12 cellular contexts compared by ENCODE assay signal in genomic region chr3:44077267-44077666, GRCh38.
A peak's percentile ranks its signal among the peaks of the same experiment; 100 is the strongest.
DNase-seq lines count a peak whose midpoint lies in the region; ATAC-seq, FAIRE-seq and TF ChIP-seq lines count a peak whose summit lies in the region.
"Had no signal": no experiment of that assay in that cellular context is flagged by ENCODE, and none has a peak within 500 bp of the region (broad histone marks: within the 10 kb centered on the region; RNA-seq: fewer than 3 reads in every experiment).

No MANE protein-coding gene starts in this region.

- 66% methylated on average over 5 of the region's 5 CpGs for WGBS in GM12878 (ENCODE audit: insufficient coverage, insufficient replicate concordance, low lambda C conversion rate, missing lambda C conversion rate)
- no CpG with 5 or more reads among the region's 5 CpGs for WGBS in mesendoderm (ENCODE audit: extremely low coverage, insufficient coverage, low lambda C conversion rate)

- ATAC-seq in GM12878: peak; percentile 50; the same call in 1 of the 3 replicates
- ATAC-seq: left lung had no signal

- no peak for FAIRE-seq in GM12878 (lab: Jason Lieb, UNC)
- FAIRE-seq: endothelial cell of umbilical vein had no signal

- RAD21 ChIA-PET in GM12878 (lab: Charles Lee; ENCODE audit: unreplicated experiment): interaction anchor here (1.0 to 1.2 kb wide), 2 partner anchors 76 to 81 kb away, joined by 3 to 4 read pairs; no protein-coding TSS in a partner anchor

- no peak overlapping the region for H3K23ac ChIP-seq in mesendoderm (ENCODE audit: low read length)

- H4K8ac ChIP-seq in mesendoderm (ENCODE audit: low read depth, low read length): no peak overlapping the region

- H3K79me2 ChIP-seq in Loucy (ENCODE audit: insufficient read depth, low read length) (no peaks in the 10 kb centered on the region), GM12878 (ENCODE audit: control insufficient read depth, insufficient read depth, low read length) (peaks cover 2% of the 10 kb centered on the region; the same call in 1 of the 2 replicates), mesendoderm (ENCODE audit: control insufficient read depth, insufficient read depth, low read length) (no peaks in the 10 kb centered on the region)

- H2BK15ac ChIP-seq in mesendoderm (replicated peaks; ENCODE audit: low read depth): no peak overlapping the region

- no peaks in the 10 kb centered on the region for H3F3A ChIP-seq in Loucy (ENCODE audit: low read depth)

- no peaks in the 10 kb centered on the region for H3K9me3 ChIP-seq in Loucy (ENCODE audit: insufficient read depth, low read depth, low read length)
- no peaks in the 10 kb centered on the region for H3K9me3 ChIP-seq in GM12878 (replicated peaks; ENCODE audit: control insufficient read depth, insufficient read depth, low read length)
- H3K9me3 ChIP-seq in colonic mucosa: no peaks in the 10 kb centered on the region
- H3K9me3 ChIP-seq: left lung, right lobe of liver had no signal

- H3K4ac ChIP-seq in mesendoderm (ENCODE audit: low read depth, low read length): no peak overlapping the region

- H4K5ac ChIP-seq in mesendoderm (ENCODE audit: low read length): no peak overlapping the region

- POLR2A ChIA-PET in GM12878 (lab: Charles Lee): no interaction called here

- H3K79me1 ChIP-seq in mesendoderm (ENCODE audit: low read length): no peaks in the 10 kb centered on the region

- SMC1A ChIA-PET in GM12878 (lab: Charles Lee; ENCODE audit: uncharacterized antibody, unreplicated experiment): interaction anchor here (0.6 to 2.1 kb wide), 9 partner anchors 9 to 80 kb away, joined by 3 to 11 read pairs (median 3); no protein-coding TSS in a partner anchor

- CTCF ChIA-PET in GM12878 (lab: Yijun Ruan, JAX): interaction anchor here (0.7 to 2.1 kb wide), 21 partner anchors 9 to 222 kb away, joined by 3 to 8 read pairs (median 3); no protein-coding TSS in a partner anchor

- DNase-seq in DMS79 treated with DMSO at 0.1 percent for 48 hours (lab: John Stamatoyannopoulos, UW) (peak; percentile 18), DMS79 (lab: John Stamatoyannopoulos, UW) (no peak), GM12878 (ENCODE audit: low read depth, low spot score) (no peak), mesendoderm (peak; percentile 43), colonic mucosa (no peak)
- no peak for DNase-seq in central memory CD4-positive, alpha-beta T cell
- DNase-seq in activated CD4-positive, CD25-positive, alpha-beta regulatory T cell treated with anti-CD3 and anti-CD28 coated beads, Interleukin-2, amount 50 U/mL, for 72 hours: no peak
- DNase-seq: activated naive CD4-positive, alpha-beta T cell; left lung; right lobe of liver had no signal

- intact Hi-C loops in GM12878 (cut with micrococcal nuclease; ENCODE audit: unreplicated experiment) (no loop called here), colonic mucosa (cut with DNase I) (no loop called here)

- TF ChIP-seq POLR2A in GM12878 (IDR thresholded peaks at IDR 0.05; ENCODE audit: low read depth, low read length): no peak

- H3K4me1 ChIP-seq in Loucy (ENCODE audit: insufficient read depth, low read length, poor library complexity, severe bottlenecking) (no peaks in the 10 kb centered on the region), GM12878 (ENCODE audit: control insufficient read depth, insufficient read depth, low read length) (no peaks in the 10 kb centered on the region; the same call in 1 of the 2 replicates), mesendoderm (ENCODE audit: control insufficient read depth, low read depth, low read length) (no peaks in the 10 kb centered on the region), colonic mucosa (no peaks in the 10 kb centered on the region)
- H3K4me1 ChIP-seq: left lung, right lobe of liver had no signal

- H3K36me3 ChIP-seq in Loucy (ENCODE audit: insufficient read depth, low read length) (no peaks in the 10 kb centered on the region), GM12878 (ENCODE audit: control insufficient read depth in 2 of 2, insufficient read depth in 2 of 2, low read length in 1 of 2) (no peaks in the 10 kb centered on the region), mesendoderm (ENCODE audit: control insufficient read depth, insufficient read depth, low read length) (no peaks in the 10 kb centered on the region), colonic mucosa (no peaks in the 10 kb centered on the region)
- H3K36me3 ChIP-seq: left lung, right lobe of liver had no signal

- H3K9me2 ChIP-seq in Loucy (replicated peaks; ENCODE audit: low read depth, low read length): no peaks in the 10 kb centered on the region

- peak; percentile 46; the same call in 1 of the 2 replicates for TF ChIP-seq CTCF in Loucy (conservative IDR thresholded peaks at IDR 0.05; ENCODE audit: low read length)
- TF ChIP-seq CTCF in GM12878 (IDR thresholded peaks at IDR 0.05 in 2 of 3, conservative IDR thresholded peaks at IDR 0.05 in 1 of 3; ENCODE audit: control insufficient read depth in 2 of 3, extremely low read depth in 1 of 3, insufficient read depth in 1 of 3, low read depth in 3 of 3, low read length in 3 of 3): peak; percentile 13 to 29 (median 16); a peak in 4 of 6 replicates
- TF ChIP-seq CTCF in colonic mucosa (IDR thresholded peaks at IDR 0.05): no peak

- H3K18ac ChIP-seq in mesendoderm (ENCODE audit: low read length): no peak overlapping the region

- in situ Hi-C loops in GM12878 (cut with MboI): no loop called here

- no peak overlapping the region for H2BK120ac ChIP-seq in mesendoderm (ENCODE audit: low read depth, low read length)

- no peak overlapping the region for H2BK5ac ChIP-seq in mesendoderm (ENCODE audit: low read length)

- no peak overlapping the region for H3K27ac ChIP-seq in GM12878 (ENCODE audit: control insufficient read depth, insufficient read depth)
- H3K27ac ChIP-seq in mesendoderm (ENCODE audit: low read depth, low read length): no peak overlapping the region
- no peak overlapping the region for H3K27ac ChIP-seq in colonic mucosa
- H3K27ac ChIP-seq: left lung, right lobe of liver had no signal

- H3K4me2 ChIP-seq in Loucy (ENCODE audit: low read depth, low read length, poor library complexity, severe bottlenecking) (no peak overlapping the region), GM12878 (ENCODE audit: control insufficient read depth, insufficient read depth) (no peak overlapping the region), mesendoderm (ENCODE audit: low read length) (no peak overlapping the region)

- no peaks in the 10 kb centered on the region for H4K20me1 ChIP-seq in Loucy (ENCODE audit: insufficient read depth, low read length, poor library complexity, severe bottlenecking)
- no peaks in the 10 kb centered on the region for H4K20me1 ChIP-seq in GM12878 (ENCODE audit: control insufficient read depth, insufficient read depth)

- H2AK5ac ChIP-seq in mesendoderm (ENCODE audit: low read length): no peak overlapping the region

- TF ChIP-seq EP300 in GM12878 (IDR thresholded peaks at IDR 0.05; ENCODE audit: borderline replicate concordance in 1 of 2, control insufficient read depth in 1 of 2, low read depth in 2 of 2, low read length in 2 of 2): no peak

- H3K27me3 ChIP-seq in Loucy (ENCODE audit: insufficient read depth, low read length, poor library complexity, severe bottlenecking) (no peaks in the 10 kb centered on the region), GM12878 (replicated peaks in 1 of 2; ENCODE audit: control insufficient read depth in 2 of 2, insufficient read depth in 2 of 2, low read length in 1 of 2) (no peaks in the 10 kb centered on the region), mesendoderm (ENCODE audit: insufficient read depth, low read length, poor library complexity) (no peaks in the 10 kb centered on the region), colonic mucosa (no peaks in the 10 kb centered on the region)
- H3K27me3 ChIP-seq: left lung, right lobe of liver had no signal

- H2AFZ ChIP-seq in Loucy (ENCODE audit: low read length) (no peak overlapping the region), GM12878 (ENCODE audit: control insufficient read depth, low read depth, low read length) (no peak overlapping the region)

- H3K9ac ChIP-seq in Loucy (ENCODE audit: low read depth, low read length, poor library complexity, severe bottlenecking) (no peak overlapping the region), GM12878 (ENCODE audit: control insufficient read depth, insufficient read depth, low read length) (no peak overlapping the region), mesendoderm (ENCODE audit: low read length) (no peak overlapping the region), colonic mucosa (ENCODE audit: low read depth in 2 of 2, low read length in 2 of 2) (no peak overlapping the region)

- no TSS peak for BruUV-seq in GM12878 (replicated peaks; lab: Mats Ljungman, UMichigan)

- no peak overlapping the region for H3K4me3 ChIP-seq in Loucy (ENCODE audit: low read length, poor library complexity, severe bottlenecking)
- no peak overlapping the region for H3K4me3 ChIP-seq in GM12878
- no peak overlapping the region for H3K4me3 ChIP-seq in mesendoderm (ENCODE audit: low read length)
- no peak overlapping the region for H3K4me3 ChIP-seq in colonic mucosa
- H3K4me3 ChIP-seq: left lung, right lobe of liver had no signal

- TF ChIP-seq RAD21 in GM12878 (IDR thresholded peaks at IDR 0.05; ENCODE audit: insufficient read depth, low read depth, low read length): peak; percentile 57

- H3K56ac ChIP-seq in mesendoderm (ENCODE audit: low read length): no peak overlapping the region

TF ChIP-seq in GM12878, 131 proteins besides CTCF, POLR2A, EP300 and RAD21 (continues in another document):
- TF ChIP-seq PML (IDR thresholded peaks at IDR 0.05; ENCODE audit: low read length) (no peak), SMC3 (IDR thresholded peaks at IDR 0.05; ENCODE audit: borderline replicate concordance, low read length) (peak; percentile 50; the same call in 1 of the 2 replicates), LARP7 (IDR thresholded peaks at IDR 0.05) (no peak)
- TF ChIP-seq, protein P1, sequence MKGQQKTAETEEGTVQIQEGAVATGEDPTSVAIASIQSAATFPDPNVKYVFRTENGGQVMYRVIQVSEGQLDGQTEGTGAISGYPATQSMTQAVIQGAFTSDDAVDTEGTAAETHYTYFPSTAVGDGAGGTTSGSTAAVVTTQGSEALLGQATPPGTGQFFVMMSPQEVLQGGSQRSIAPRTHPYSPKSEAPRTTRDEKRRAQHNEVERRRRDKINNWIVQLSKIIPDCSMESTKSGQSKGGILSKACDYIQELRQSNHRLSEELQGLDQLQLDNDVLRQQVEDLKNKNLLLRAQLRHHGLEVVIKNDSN (IDR thresholded peaks at IDR 0.05; ENCODE audit: borderline replicate concordance, extremely low read length, insufficient read depth, low read depth, low read length): no peak

Comparison
In these comparisons a context has a peak if more than half of its experiments do, and no peak if none do; other contexts are left out.
1. DNase-seq: peak in DMS79 treated with DMSO at 0.1 percent for 48 hours (single experiment) and mesendoderm (single experiment); none in DMS79 (single experiment), GM12878 (single experiment), central memory CD4-positive, alpha-beta T cell (single experiment), colonic mucosa (single experiment) and activated CD4-positive, CD25-positive, alpha-beta regulatory T cell treated with anti-CD3 and anti-CD28 coated beads, Interleukin-2, amount 50 U/mL, for 72 hours (single experiment).